13 cellular contexts compared by ENCODE assay signal in genomic region chr10:72175166-72175565, GRCh38. TPM values are rescaled to one million over a fixed set of nuclear protein-coding genes. Genes with fewer than 3 reads are reported as not detected.
DNase-seq lines count a peak whose midpoint lies in the region; ATAC-seq, FAIRE-seq and TF ChIP-seq lines count a peak whose summit lies in the region.
"Had no signal": no experiment of that assay in that cellular context is flagged by ENCODE, and none has a peak within 500 bp of the region (broad histone marks: within the 10 kb centered on the region; RNA-seq: fewer than 3 reads in every experiment).

No MANE protein-coding gene starts in this region.

- BruUV-seq in A673 (replicated peaks; lab: Mats Ljungman, UMichigan): no TSS peak

- no peak overlapping the region for H3K4me3 ChIP-seq in A673 (ENCODE audit: low read depth, low read length, poor library complexity, severe bottlenecking)
- no peak overlapping the region for H3K4me3 ChIP-seq in SJSA1
- H3K4me3 ChIP-seq: gastrocnemius medialis had no signal

- H3K27ac Mint-ChIP-seq in T-cell: no peak overlapping the region

- FAIRE-seq in GM19239 (lab: Jason Lieb, UNC): peak; percentile 64

- H3K9me3 Mint-ChIP-seq in T-cell: no peaks in the 10 kb centered on the region

- H3K9me3 ChIP-seq in A673 (ENCODE audit: low read depth, low read length, poor library complexity, severe bottlenecking) (no peaks in the 10 kb centered on the region), SJSA1 (replicated peaks) (peaks cover 5% of the 10 kb centered on the region; the same call in 1 of the 2 replicates)
- H3K9me3 ChIP-seq: BE2C, gastrocnemius medialis had no signal

- H3K4me1 ChIP-seq in A673 (ENCODE audit: insufficient read depth, low read length, poor library complexity, severe bottlenecking) (peaks cover 45% of the 10 kb centered on the region), SJSA1 (replicated peaks) (peaks cover 70% of the 10 kb centered on the region)

- H3K4me3 Mint-ChIP-seq in T-cell: no peak overlapping the region

- DNase-seq in A673 (ENCODE audit: low spot score): peak; percentile 59
- DNase-seq in GM19239 (ENCODE audit: insufficient read length, low spot score): no peak
- DNase-seq in SJSA1 (ENCODE audit: low read depth in 1 of 2, low spot score in 2 of 2): peak in 1 of 2 experiments; percentile 71
- peak; percentile 67 for DNase-seq in fibroblast of peridontal ligament (ENCODE audit: extremely low read depth)
- DNase-seq in T-cell: no peak
- DNase-seq: BE2C; gastrocnemius medialis; NCI-H146; stimulated activated CD4-positive, alpha-beta T cell treated with anti-CD3 and anti-CD28 coated beads, Interleukin-4, amount 100 ng/mL, for 1 hour; T-helper 9 cell had no signal

- H3K27me3 ChIP-seq in A673 (replicated peaks; ENCODE audit: insufficient read depth, low read depth, low read length, poor library complexity) (no peaks in the 10 kb centered on the region), SJSA1 (replicated peaks) (no peaks in the 10 kb centered on the region)
- H3K27me3 ChIP-seq: BE2C, gastrocnemius medialis had no signal

- intact Hi-C loops in A673 (cut with micrococcal nuclease; ENCODE audit: unreplicated experiment): no loop called here

- CTCF ChIA-PET in A673 (lab: Charles Lee) (no interaction called here), T-cell (lab: Charles Lee) (no interaction called here)

- no peaks in the 10 kb centered on the region for H3K27me3 Mint-ChIP-seq in T-cell

- peaks cover 7 to 14% (median 10%) of the 10 kb centered on the region in 3 donors for H3K4me1 Mint-ChIP-seq in T-cell

- no peaks in the 10 kb centered on the region for H3K36me3 ChIP-seq in A673 (ENCODE audit: insufficient read depth, low read length, poor library complexity, severe bottlenecking)
- H3K36me3 ChIP-seq in SJSA1: peaks cover 12% of the 10 kb centered on the region; the same call in 1 of the 2 replicates
- H3K36me3 ChIP-seq: gastrocnemius medialis had no signal

- ATAC-seq in HG03520 (IDR thresholded peaks at IDR 0.05; ENCODE audit: unreplicated experiment): no peak
- no peak for ATAC-seq in HG02885 (IDR thresholded peaks at IDR 0.05; ENCODE audit: poor library complexity, unreplicated experiment)
- ATAC-seq in T-cell (replicated peaks in 1 of 4): no peak
- no peak for ATAC-seq in HG03280 (IDR thresholded peaks at IDR 0.05; ENCODE audit: unreplicated experiment)
- ATAC-seq: gastrocnemius medialis had no signal

- TF ChIP-seq CTCF in A673 (conservative IDR thresholded peaks at IDR 0.05; ENCODE audit: low read depth, low read length): no peak

- H3K36me3 Mint-ChIP-seq in T-cell: peaks cover 21% of the 10 kb centered on the region

- peak overlapping the region; percentile 54 for H3K27ac ChIP-seq in A673 (ENCODE audit: low read depth, low read length, poor library complexity, severe bottlenecking)
- peak overlapping the region; percentile 75 for H3K27ac ChIP-seq in SJSA1
- H3K27ac ChIP-seq: gastrocnemius medialis had no signal

- POLR2A ChIA-PET in A673 (lab: Charles Lee; ENCODE audit: low non-redundant PET) (interaction anchor here (0.6 kb wide), 1 partner anchor 121 kb away, joined by 3 read pairs; no protein-coding TSS in a partner anchor), T-cell (lab: Charles Lee) (no interaction called here)

RNA-seq across cellular contexts. Expression of gene ANAPC16, which starts 40.6 kb away (rescaled TPM):
- total RNA-seq in A673 (2021) (57.6 and 62.5 TPM in 2 replicates), T-cell (100 to 1,000 TPM in 3 of 5 donors, 10 to 100 TPM in 2; 97.9 to 119 (median 106) TPM)
- total RNA-seq in SJSA1 (2014; rRNA removed; shearing (Covaris generic)): 28.6 and 89.9 TPM in 2 replicates

RNA-seq across cellular contexts. Expression of gene ASCC1, which starts 40.9 kb away (rescaled TPM):
- total RNA-seq in A673 (2021) (40.2 and 43.1 TPM in 2 replicates), T-cell (10 to 100 TPM; 15.7 to 24.1 (median 21.7) TPM)
- 39.4 and 51.1 TPM in 2 replicates for total RNA-seq in SJSA1 (2014; rRNA removed; shearing (Covaris generic))

Comparison
In these comparisons a context has a peak if more than half of its experiments do, and no peak if none do; other contexts are left out.
1. DNase-seq: peak in A673 (single experiment) and fibroblast of peridontal ligament (single experiment); none in GM19239 (single experiment) and T-cell (0 of 34).